1 cellular context compared by ENCODE assay signal in the genomic region with DNA sequence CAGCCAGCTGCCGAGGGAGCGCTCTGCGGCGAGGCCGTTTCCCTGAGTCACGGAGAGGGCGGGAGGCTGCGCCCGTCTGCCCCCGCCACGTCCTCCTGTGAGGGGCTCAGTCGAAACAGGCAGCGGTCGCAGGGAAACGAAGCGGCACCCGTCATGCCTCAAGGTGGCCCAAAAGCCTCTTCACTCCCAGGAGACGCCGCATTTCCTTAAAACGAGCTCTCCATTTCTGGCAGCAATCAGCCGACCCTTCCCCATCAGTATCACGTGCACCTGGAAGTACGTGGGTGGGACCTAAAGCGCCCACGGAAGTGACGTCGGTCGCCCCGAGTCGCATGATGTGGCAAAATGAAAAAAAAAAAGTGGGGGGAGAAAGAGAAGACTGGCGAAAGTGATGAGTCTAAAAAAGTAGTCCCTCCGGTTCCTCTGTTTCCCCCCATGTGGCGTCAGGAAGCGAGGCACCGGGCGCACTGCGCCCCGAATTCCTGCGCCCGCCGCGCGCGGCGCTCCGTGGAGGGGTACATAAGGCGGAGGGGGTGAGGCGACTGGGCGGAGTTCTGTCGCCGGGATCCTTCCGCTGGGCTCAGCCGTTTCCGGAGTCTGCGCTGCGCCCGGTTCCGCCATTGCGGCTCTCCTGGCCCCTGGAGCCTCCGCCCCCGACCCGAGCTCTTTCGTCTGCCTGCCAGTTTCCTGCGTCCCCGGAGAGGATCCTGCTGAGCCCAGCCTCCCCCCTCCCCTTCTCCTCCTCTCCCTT.
TF ChIP-seq lines count a peak whose summit lies in the region.

A gene (plus strand): TSS at position 583 of the 751 bp plus-strand sequence. CDS start 237 bp downstream, outside the sequence.

TF ChIP-seq in K562, 482 proteins besides CTCF, POLR2A, EP300 and RAD21 (continued from another document and continues in another):
- TF ChIP-seq, protein P1, sequence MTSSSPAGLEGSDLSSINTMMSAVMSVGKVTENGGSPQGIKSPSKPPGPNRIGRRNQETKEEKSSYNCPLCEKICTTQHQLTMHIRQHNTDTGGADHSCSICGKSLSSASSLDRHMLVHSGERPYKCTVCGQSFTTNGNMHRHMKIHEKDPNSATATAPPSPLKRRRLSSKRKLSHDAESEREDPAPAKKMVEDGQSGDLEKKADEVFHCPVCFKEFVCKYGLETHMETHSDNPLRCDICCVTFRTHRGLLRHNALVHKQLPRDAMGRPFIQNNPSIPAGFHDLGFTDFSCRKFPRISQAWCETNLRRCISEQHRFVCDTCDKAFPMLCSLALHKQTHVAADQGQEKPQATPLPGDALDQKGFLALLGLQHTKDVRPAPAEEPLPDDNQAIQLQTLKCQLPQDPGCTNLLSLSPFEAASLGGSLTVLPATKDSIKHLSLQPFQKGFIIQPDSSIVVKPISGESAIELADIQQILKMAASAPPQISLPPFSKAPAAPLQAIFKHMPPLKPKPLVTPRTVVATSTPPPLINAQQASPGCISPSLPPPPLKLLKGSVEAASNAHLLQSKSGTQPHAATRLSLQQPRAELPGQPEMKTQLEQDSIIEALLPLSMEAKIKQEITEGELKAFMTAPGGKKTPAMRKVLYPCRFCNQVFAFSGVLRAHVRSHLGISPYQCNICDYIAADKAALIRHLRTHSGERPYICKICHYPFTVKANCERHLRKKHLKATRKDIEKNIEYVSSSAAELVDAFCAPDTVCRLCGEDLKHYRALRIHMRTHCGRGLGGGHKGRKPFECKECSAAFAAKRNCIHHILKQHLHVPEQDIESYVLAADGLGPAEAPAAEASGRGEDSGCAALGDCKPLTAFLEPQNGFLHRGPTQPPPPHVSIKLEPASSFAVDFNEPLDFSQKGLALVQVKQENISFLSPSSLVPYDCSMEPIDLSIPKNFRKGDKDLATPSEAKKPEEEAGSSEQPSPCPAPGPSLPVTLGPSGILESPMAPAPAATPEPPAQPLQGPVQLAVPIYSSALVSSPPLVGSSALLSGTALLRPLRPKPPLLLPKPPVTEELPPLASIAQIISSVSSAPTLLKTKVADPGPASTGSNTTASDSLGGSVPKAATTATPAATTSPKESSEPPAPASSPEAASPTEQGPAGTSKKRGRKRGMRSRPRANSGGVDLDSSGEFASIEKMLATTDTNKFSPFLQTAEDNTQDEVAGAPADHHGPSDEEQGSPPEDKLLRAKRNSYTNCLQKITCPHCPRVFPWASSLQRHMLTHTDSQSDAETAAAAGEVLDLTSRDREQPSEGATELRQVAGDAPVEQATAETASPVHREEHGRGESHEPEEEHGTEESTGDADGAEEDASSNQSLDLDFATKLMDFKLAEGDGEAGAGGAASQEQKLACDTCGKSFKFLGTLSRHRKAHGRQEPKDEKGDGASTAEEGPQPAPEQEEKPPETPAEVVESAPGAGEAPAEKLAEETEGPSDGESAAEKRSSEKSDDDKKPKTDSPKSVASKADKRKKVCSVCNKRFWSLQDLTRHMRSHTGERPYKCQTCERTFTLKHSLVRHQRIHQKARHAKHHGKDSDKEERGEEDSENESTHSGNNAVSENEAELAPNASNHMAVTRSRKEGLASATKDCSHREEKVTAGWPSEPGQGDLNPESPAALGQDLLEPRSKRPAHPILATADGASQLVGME (CRISPR knock-in tag; IDR thresholded peaks at IDR 0.05): no peak
- TF ChIP-seq TRIM24 (IDR thresholded peaks at IDR 0.05) (peak; percentile 55 to 80), RBM25 (IDR thresholded peaks at IDR 0.05; ENCODE audit: low read depth, low read length, severe bottlenecking) (no peak), HNRNPLL (IDR thresholded peaks at IDR 0.05; ENCODE audit: low read depth, low read length, poor library complexity, severe bottlenecking) (peak; percentile 90), CBX3 (IDR thresholded peaks at IDR 0.05; ENCODE audit: borderline replicate concordance in 1 of 2, low read length in 2 of 2) (peak in 1 of 2 experiments; percentile 55; a peak in 2 of 3 replicates), ZNF143 (CRISPR knock-in tag; IDR thresholded peaks at IDR 0.05) (no peak), RFX5 (IDR thresholded peaks at IDR 0.05; ENCODE audit: low read depth, low read length) (no peak; the same call in 1 of the 2 replicates), HDAC8 (tag; IDR thresholded peaks at IDR 0.05) (no peak; the same call in 1 of the 2 replicates), TBL1XR1 (IDR thresholded peaks at IDR 0.05; ENCODE audit: low read length in 2 of 2) (peak; percentile 65 to 78; a peak in 3 of 4 replicates), HNRNPK (IDR thresholded peaks at IDR 0.05; ENCODE audit: low read depth, low read length, poor library complexity, severe bottlenecking) (no peak), STAG1 (CRISPR knock-in tag; IDR thresholded peaks at IDR 0.05; ENCODE audit: borderline replicate concordance) (no peak), CBFA2T3 (IDR thresholded peaks at IDR 0.05) (peak; percentile 56), ZNF77 (CRISPR knock-in tag; IDR thresholded peaks at IDR 0.05) (no peak), CBFB (CRISPR knock-in tag; IDR thresholded peaks at IDR 0.05) (0 out of 2 replicates have a peak, but pooled peaks have one; percentile 13), ZEB2 (IDR thresholded peaks at IDR 0.05) (no peak), STAT5A (IDR thresholded peaks at IDR 0.05; ENCODE audit: borderline replicate concordance, low read length) (no peak; the same call in 1 of the 2 replicates), DACH1 (IDR thresholded peaks at IDR 0.05; ENCODE audit: partially characterized antibody) (peak; percentile 72), CXXC5 (CRISPR knock-in tag; IDR thresholded peaks at IDR 0.05) (peak; percentile 99), ZNF707 (CRISPR knock-in tag; conservative IDR thresholded peaks at IDR 0.05) (no peak), RNF2 (IDR thresholded peaks at IDR 0.05) (peak; percentile 73), PML (IDR thresholded peaks at IDR 0.05; ENCODE audit: low read length) (peak; percentile 75), DDX20 (tag; IDR thresholded peaks at IDR 0.05; ENCODE audit: low read depth) (no peak), GABPA (tag; conservative IDR thresholded peaks at IDR 0.05; ENCODE audit: low read depth) (peak; percentile 98), HEY1 (CRISPR knock-in tag; IDR thresholded peaks at IDR 0.05; ENCODE audit: borderline replicate concordance) (no peak), PYGO2 (tag; IDR thresholded peaks at IDR 0.05) (no peak), KDM1A (IDR thresholded peaks at IDR 0.05) (no peak), ZFP1 (CRISPR knock-in tag; IDR thresholded peaks at IDR 0.05) (no peak), ARHGAP35 (IDR thresholded peaks at IDR 0.05; ENCODE audit: partially characterized antibody) (no peak), KDM4B (IDR thresholded peaks at IDR 0.05; ENCODE audit: borderline replicate concordance in 2 of 2, low read depth in 1 of 2) (no peak; a peak in 1 of 4 replicates), NCOA1 (IDR thresholded peaks at IDR 0.05; ENCODE audit: low read depth) (peak; percentile 63; the same call in 1 of the 2 replicates), MYNN (IDR thresholded peaks at IDR 0.05) (peak; percentile 76; the same call in 1 of the 2 replicates), MYNN (CRISPR knock-in tag; IDR thresholded peaks at IDR 0.05) (no peak), MCM5 (IDR thresholded peaks at IDR 0.05; ENCODE audit: low read depth) (no peak), ZNF316 (IDR thresholded peaks at IDR 0.05) (peak; percentile 96), XRCC5 (IDR thresholded peaks at IDR 0.05; ENCODE audit: low read depth, low read length) (peak; percentile 99), ARID1B (IDR thresholded peaks at IDR 0.05) (peak; percentile 79)
- TF ChIP-seq, protein P2, sequence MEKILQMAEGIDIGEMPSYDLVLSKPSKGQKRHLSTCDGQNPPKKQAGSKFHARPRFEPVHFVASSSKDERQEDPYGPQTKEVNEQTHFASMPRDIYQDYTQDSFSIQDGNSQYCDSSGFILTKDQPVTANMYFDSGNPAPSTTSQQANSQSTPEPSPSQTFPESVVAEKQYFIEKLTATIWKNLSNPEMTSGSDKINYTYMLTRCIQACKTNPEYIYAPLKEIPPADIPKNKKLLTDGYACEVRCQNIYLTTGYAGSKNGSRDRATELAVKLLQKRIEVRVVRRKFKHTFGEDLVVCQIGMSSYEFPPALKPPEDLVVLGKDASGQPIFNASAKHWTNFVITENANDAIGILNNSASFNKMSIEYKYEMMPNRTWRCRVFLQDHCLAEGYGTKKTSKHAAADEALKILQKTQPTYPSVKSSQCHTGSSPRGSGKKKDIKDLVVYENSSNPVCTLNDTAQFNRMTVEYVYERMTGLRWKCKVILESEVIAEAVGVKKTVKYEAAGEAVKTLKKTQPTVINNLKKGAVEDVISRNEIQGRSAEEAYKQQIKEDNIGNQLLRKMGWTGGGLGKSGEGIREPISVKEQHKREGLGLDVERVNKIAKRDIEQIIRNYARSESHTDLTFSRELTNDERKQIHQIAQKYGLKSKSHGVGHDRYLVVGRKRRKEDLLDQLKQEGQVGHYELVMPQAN (IDR thresholded peaks at IDR 0.05; ENCODE audit: borderline replicate concordance): peak; percentile 86; the same call in 1 of the 2 replicates
- TF ChIP-seq, protein P3, sequence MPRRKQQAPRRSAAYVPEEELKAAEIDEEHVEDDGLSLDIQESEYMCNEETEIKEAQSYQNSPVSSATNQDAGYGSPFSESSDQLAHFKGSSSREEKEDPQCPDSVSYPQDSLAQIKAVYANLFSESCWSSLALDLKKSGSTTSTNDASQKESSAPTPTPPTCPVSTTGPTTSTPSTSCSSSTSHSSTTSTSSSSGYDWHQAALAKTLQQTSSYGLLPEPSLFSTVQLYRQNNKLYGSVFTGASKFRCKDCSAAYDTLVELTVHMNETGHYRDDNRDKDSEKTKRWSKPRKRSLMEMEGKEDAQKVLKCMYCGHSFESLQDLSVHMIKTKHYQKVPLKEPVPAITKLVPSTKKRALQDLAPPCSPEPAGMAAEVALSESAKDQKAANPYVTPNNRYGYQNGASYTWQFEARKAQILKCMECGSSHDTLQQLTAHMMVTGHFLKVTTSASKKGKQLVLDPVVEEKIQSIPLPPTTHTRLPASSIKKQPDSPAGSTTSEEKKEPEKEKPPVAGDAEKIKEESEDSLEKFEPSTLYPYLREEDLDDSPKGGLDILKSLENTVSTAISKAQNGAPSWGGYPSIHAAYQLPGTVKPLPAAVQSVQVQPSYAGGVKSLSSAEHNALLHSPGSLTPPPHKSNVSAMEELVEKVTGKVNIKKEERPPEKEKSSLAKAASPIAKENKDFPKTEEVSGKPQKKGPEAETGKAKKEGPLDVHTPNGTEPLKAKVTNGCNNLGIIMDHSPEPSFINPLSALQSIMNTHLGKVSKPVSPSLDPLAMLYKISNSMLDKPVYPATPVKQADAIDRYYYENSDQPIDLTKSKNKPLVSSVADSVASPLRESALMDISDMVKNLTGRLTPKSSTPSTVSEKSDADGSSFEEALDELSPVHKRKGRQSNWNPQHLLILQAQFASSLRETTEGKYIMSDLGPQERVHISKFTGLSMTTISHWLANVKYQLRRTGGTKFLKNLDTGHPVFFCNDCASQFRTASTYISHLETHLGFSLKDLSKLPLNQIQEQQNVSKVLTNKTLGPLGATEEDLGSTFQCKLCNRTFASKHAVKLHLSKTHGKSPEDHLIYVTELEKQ (CRISPR knock-in tag; IDR thresholded peaks at IDR 0.05): no peak
- TF ChIP-seq, protein P4, sequence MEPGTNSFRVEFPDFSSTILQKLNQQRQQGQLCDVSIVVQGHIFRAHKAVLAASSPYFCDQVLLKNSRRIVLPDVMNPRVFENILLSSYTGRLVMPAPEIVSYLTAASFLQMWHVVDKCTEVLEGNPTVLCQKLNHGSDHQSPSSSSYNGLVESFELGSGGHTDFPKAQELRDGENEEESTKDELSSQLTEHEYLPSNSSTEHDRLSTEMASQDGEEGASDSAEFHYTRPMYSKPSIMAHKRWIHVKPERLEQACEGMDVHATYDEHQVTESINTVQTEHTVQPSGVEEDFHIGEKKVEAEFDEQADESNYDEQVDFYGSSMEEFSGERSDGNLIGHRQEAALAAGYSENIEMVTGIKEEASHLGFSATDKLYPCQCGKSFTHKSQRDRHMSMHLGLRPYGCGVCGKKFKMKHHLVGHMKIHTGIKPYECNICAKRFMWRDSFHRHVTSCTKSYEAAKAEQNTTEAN (CRISPR knock-in tag; IDR thresholded peaks at IDR 0.05): 0 out of 2 replicates have a peak, but pooled peaks have one; percentile 72
- TF ChIP-seq, protein P5, sequence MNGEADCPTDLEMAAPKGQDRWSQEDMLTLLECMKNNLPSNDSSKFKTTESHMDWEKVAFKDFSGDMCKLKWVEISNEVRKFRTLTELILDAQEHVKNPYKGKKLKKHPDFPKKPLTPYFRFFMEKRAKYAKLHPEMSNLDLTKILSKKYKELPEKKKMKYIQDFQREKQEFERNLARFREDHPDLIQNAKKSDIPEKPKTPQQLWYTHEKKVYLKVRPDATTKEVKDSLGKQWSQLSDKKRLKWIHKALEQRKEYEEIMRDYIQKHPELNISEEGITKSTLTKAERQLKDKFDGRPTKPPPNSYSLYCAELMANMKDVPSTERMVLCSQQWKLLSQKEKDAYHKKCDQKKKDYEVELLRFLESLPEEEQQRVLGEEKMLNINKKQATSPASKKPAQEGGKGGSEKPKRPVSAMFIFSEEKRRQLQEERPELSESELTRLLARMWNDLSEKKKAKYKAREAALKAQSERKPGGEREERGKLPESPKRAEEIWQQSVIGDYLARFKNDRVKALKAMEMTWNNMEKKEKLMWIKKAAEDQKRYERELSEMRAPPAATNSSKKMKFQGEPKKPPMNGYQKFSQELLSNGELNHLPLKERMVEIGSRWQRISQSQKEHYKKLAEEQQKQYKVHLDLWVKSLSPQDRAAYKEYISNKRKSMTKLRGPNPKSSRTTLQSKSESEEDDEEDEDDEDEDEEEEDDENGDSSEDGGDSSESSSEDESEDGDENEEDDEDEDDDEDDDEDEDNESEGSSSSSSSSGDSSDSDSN (IDR thresholded peaks at IDR 0.05; ENCODE audit: borderline replicate concordance in 1 of 2, low read depth in 2 of 2, low read length in 2 of 2): peak; percentile 86 to 90; a peak in 3 of 4 replicates
- TF ChIP-seq, protein P6, sequence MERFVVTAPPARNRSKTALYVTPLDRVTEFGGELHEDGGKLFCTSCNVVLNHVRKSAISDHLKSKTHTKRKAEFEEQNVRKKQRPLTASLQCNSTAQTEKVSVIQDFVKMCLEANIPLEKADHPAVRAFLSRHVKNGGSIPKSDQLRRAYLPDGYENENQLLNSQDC (CRISPR knock-in tag; IDR thresholded peaks at IDR 0.05): peak; percentile 62; the same call in 1 of the 2 replicates
- TF ChIP-seq, protein P7, sequence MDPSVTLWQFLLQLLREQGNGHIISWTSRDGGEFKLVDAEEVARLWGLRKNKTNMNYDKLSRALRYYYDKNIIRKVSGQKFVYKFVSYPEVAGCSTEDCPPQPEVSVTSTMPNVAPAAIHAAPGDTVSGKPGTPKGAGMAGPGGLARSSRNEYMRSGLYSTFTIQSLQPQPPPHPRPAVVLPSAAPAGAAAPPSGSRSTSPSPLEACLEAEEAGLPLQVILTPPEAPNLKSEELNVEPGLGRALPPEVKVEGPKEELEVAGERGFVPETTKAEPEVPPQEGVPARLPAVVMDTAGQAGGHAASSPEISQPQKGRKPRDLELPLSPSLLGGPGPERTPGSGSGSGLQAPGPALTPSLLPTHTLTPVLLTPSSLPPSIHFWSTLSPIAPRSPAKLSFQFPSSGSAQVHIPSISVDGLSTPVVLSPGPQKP (CRISPR knock-in tag; IDR thresholded peaks at IDR 0.05): no peak
- TF ChIP-seq, protein P8, sequence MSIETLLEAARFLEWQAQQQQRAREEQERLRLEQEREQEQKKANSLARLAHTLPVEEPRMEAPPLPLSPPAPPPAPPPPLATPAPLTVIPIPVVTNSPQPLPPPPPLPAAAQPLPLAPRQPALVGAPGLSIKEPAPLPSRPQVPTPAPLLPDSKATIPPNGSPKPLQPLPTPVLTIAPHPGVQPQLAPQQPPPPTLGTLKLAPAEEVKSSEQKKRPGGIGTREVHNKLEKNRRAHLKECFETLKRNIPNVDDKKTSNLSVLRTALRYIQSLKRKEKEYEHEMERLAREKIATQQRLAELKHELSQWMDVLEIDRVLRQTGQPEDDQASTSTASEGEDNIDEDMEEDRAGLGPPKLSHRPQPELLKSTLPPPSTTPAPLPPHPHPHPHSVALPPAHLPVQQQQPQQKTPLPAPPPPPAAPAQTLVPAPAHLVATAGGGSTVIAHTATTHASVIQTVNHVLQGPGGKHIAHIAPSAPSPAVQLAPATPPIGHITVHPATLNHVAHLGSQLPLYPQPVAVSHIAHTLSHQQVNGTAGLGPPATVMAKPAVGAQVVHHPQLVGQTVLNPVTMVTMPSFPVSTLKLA (conservative IDR thresholded peaks at IDR 0.05): peak; percentile 97 to 98
